In genomic region chr6:17709476-17709875, GRCh38 we compare ENCODE assay signal across 25 cellular contexts.
"Had no signal": no experiment of that assay in that cellular context is flagged by ENCODE, and none has a peak within 500 bp of the region (broad histone marks: within the 10 kb centered on the region; RNA-seq: fewer than 3 reads in every experiment).

No MANE protein-coding gene starts in this region.

- H2AFZ ChIP-seq: parathyroid adenoma had no signal

- H3K27ac ChIP-seq: esophagus squamous epithelium, neutrophil, parathyroid adenoma, right lobe of liver, thyroid gland had no signal

- H3K27me3 ChIP-seq: esophagus squamous epithelium, neutrophil, right lobe of liver, thyroid gland had no signal

- H3K9ac ChIP-seq: parathyroid adenoma had no signal

- DNase-seq: cortex of kidney; effector memory CD8-positive, alpha-beta T cell; erythroblast; esophagus squamous epithelium; foreskin melanocyte; hypothalamus; immature natural killer cell; left ventricle myocardium superior; mesenchymal stem cell; mucosa of descending colon; naive B cell; right lobe of liver; stimulated activated CD4-positive, alpha-beta T cell treated with anti-CD3 and anti-CD28 coated beads, Interleukin-12 subunit alpha, Interleukin-12 subunit beta, amount 100 ng/mL, for 4 hours; stimulated activated CD4-positive, alpha-beta T cell treated with anti-CD3 and anti-CD28 coated beads, Interleukin-1b, Interleukin-23, amount 100 ng/mL, for 48 hours; stimulated activated CD4-positive, alpha-beta T cell treated with anti-CD3 and anti-CD28 coated beads, Interleukin-4, amount 100 ng/mL, for 1 hour; stimulated activated CD8-positive, alpha-beta memory T cell treated with anti-CD3 and anti-CD28 coated beads, Interleukin-4, amount 100 ng/mL, for 48 hours; stimulated activated naive CD4-positive, alpha-beta T cell; stimulated activated naive CD8-positive, alpha-beta T cell treated with anti-CD3 and anti-CD28 coated beads, Interleukin-15, amount 100 ng/mL, for 72 hours; thyroid gland; trophoblast cell had no signal

- H3K36me3 ChIP-seq: esophagus squamous epithelium, neutrophil, right lobe of liver, thyroid gland had no signal

- H3K4me2 ChIP-seq: smooth muscle cell had no signal

- H3K9me3 ChIP-seq: esophagus squamous epithelium, mucosa of descending colon, neutrophil, right lobe of liver, thyroid gland had no signal

- ATAC-seq: effector memory CD8-positive, alpha-beta T cell; left ventricle myocardium superior; mucosa of descending colon; natural killer cell treated with Interleukin-12 subunit alpha and Interleukin-12 subunit beta and Interleukin-15 and Interleukin-18, amount 100 ng/mL, for 72 hours; right lobe of liver; stimulated activated naive CD8-positive, alpha-beta T cell treated with anti-CD3 and anti-CD28 coated beads, Interleukin-15, amount 100 ng/mL, for 72 hours had no signal

- H3K4me3 ChIP-seq: esophagus squamous epithelium, lung, mucosa of descending colon, right lobe of liver, smooth muscle cell, thyroid gland had no signal
